15 cellular contexts compared by ENCODE assay signal in the genomic region with DNA sequence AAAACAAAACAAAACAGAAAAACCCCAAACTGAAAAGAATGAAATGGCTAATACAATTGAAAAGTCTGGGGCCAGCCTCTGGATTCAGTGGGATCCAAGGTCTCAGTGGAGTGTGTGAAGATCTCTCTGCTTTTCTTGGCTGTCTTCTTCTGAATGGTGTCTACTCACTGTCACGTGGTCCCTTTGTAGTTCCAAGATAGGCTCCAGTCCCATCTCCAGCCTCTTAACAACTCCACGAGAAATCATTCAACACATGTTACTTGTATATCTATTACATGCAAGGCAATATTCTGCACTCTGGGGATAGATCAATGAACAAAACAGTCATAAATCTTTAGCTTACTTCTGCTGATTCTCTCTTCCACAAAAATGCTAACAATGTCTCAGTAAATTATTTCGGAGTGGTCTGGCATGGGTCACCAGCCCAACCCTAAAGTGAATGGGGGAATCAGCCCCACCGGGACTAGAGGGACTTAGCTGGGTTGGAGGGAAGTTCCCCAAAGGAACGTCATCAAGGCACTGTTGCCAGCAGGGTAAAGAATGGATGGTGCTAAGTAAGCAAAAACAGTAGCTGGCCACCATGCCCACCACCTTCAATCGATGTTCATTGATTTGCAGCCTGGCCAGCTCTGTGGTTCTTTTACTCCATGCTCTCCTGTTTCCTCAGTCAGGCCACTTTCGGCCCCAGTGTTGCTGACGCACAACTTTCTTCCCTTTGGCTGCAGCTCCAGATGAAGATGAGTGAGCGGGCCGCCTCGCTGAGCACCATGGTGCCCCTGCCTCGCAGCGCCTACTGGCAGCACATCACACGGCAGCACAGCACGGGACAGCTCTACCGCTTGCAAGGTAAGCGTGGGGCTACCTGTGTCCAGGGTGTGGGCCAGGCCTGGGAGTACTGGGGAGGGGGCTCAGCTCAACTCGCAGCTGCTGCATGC.
"Had no signal": no experiment of that assay in that cellular context is flagged by ENCODE, and none has a peak within 500 bp of the region (broad histone marks: within the 10 kb centered on the region; RNA-seq: fewer than 3 reads in every experiment).

No MANE protein-coding gene starts in this region.

- H3K4me3 ChIP-seq: mucosa of descending colon had no signal

- H3K27ac Mint-ChIP-seq: activated naive CD4-positive, alpha-beta T cell treated with anti-CD3 and anti-CD28 coated beads, Interleukin-2, amount 50 U/mL, for 72 hours; immature natural killer cell; natural killer cell; T-helper 2 cell treated with Interferon-gamma antibody and Interleukin-4, amounts not matched to agents 5 μg/mL and 100 μg/mL, for 36 hours had no signal

- H3K9me3 Mint-ChIP-seq: activated naive CD4-positive, alpha-beta T cell treated with anti-CD3 and anti-CD28 coated beads, Interleukin-2, amount 50 U/mL, for 72 hours; activated T-cell treated with anti-CD3 and anti-CD28 coated beads, Interleukin-2, amount 50 U/mL, for 4 hours; immature natural killer cell; natural killer cell; T-helper 2 cell treated with Interferon-gamma antibody and Interleukin-4, amounts not matched to agents 5 μg/mL and 100 μg/mL, for 36 hours had no signal

- H3K4me1 Mint-ChIP-seq: immature natural killer cell, natural killer cell had no signal

- DNase-seq: activated CD4-positive, alpha-beta T cell treated with anti-CD3 and anti-CD28 coated beads, Interleukin-2, amount 50 U/mL, for 4 hours; activated CD4-positive, CD25-positive, alpha-beta regulatory T cell treated with anti-CD3 and anti-CD28 coated beads, Interleukin-2, amount 50 U/mL, for 72 hours; activated effector memory CD4-positive, alpha-beta T cell treated with anti-CD3 and anti-CD28 coated beads, Interleukin-2, amount 50 U/mL, for 16 hours; activated T-cell treated with anti-CD3 and anti-CD28 coated beads, Interleukin-2, amount 50 U/mL, for 4 hours; dermis blood vessel endothelial cell; immature natural killer cell; left cardiac atrium; mucosa of descending colon; natural killer cell; occipital lobe; stimulated activated CD4-positive, alpha-beta T cell treated with anti-CD3 and anti-CD28 coated beads, Interleukin-15, amount 100 ng/mL, for 24 hours; stimulated activated CD4-positive, alpha-beta T cell treated with anti-CD3 and anti-CD28 coated beads, Interleukin-4, amount 100 ng/mL, for 4 hours; trophoblast cell had no signal

- ATAC-seq: activated naive CD4-positive, alpha-beta T cell treated with anti-CD3 and anti-CD28 coated beads, Interleukin-2, amount 50 U/mL, for 72 hours; activated T-cell treated with anti-CD3 and anti-CD28 coated beads, Interleukin-2, amount 50 U/mL, for 4 hours; mucosa of descending colon; natural killer cell had no signal

- H3K9me3 ChIP-seq: mucosa of descending colon had no signal

- H3K4me3 Mint-ChIP-seq: activated T-cell treated with anti-CD3 and anti-CD28 coated beads, Interleukin-2, amount 50 U/mL, for 4 hours; immature natural killer cell; natural killer cell; T-helper 2 cell treated with Interferon-gamma antibody and Interleukin-4, amounts not matched to agents 5 μg/mL and 100 μg/mL, for 36 hours had no signal
